7 cellular contexts compared by ENCODE assay signal in genomic region chr11:45354976-45355705, GRCh38.
DNase-seq lines count a peak whose midpoint lies in the region; ATAC-seq and TF ChIP-seq lines count a peak whose summit lies in the region.

No MANE protein-coding gene starts in this region.

- ATAC-seq in GM19023 (IDR thresholded peaks at IDR 0.05; ENCODE audit: unreplicated experiment) (peak; percentile 96), HG03196 (IDR thresholded peaks at IDR 0.05; ENCODE audit: unreplicated experiment) (peak; percentile 87)
- peak; percentile 98 for ATAC-seq in stimulated activated naive B cell treated with anti-CD40 and anti-IgM and Interleukin-4, amounts not matched to agents 10 μg/mL and 1 μg/mL and 100 μg/mL, for 72 hours (replicated peaks)

- peak overlapping the region; percentile 79 to 87 (median 85) for H3K4me3 Mint-ChIP-seq in nephron
- H3K4me3 Mint-ChIP-seq in stimulated activated naive B cell treated with anti-CD40 and anti-IgM and Interleukin-4, amounts not matched to agents 10 μg/mL and 1 μg/mL and 100 μg/mL, for 72 hours = peak overlapping the region; percentile 76 to 79

- TF ChIP-seq CTCF in fibroblast of pulmonary artery (IDR thresholded peaks at IDR 0.05; ENCODE audit: low read length, missing control alignments) = no peak
- TF ChIP-seq CTCF in nephron (IDR thresholded peaks at IDR 0.05; ENCODE audit: unreplicated experiment in 3 of 3) = no peak

- H3K36me3 Mint-ChIP-seq in nephron (ENCODE audit: low read depth) = no peaks in the 10 kb centered on the region
- peaks cover 3 to 4% of the 10 kb centered on the region in 2 donors for H3K36me3 Mint-ChIP-seq in stimulated activated naive B cell treated with anti-CD40 and anti-IgM and Interleukin-4, amounts not matched to agents 10 μg/mL and 1 μg/mL and 100 μg/mL, for 72 hours

- peaks cover 22% of the 10 kb centered on the region for H3K4me1 Mint-ChIP-seq in nephron
- H3K4me1 Mint-ChIP-seq in stimulated activated naive B cell treated with anti-CD40 and anti-IgM and Interleukin-4, amounts not matched to agents 10 μg/mL and 1 μg/mL and 100 μg/mL, for 72 hours = peaks cover 4 to 13% of the 10 kb centered on the region in 2 donors

- no peaks in the 10 kb centered on the region for H3K9me3 Mint-ChIP-seq in nephron
- peaks cover 3 to 4% of the 10 kb centered on the region in 2 donors for H3K9me3 Mint-ChIP-seq in stimulated activated naive B cell treated with anti-CD40 and anti-IgM and Interleukin-4, amounts not matched to agents 10 μg/mL and 1 μg/mL and 100 μg/mL, for 72 hours

- H3K27me3 Mint-ChIP-seq in nephron (ENCODE audit: low read depth) = peaks cover 10% of the 10 kb centered on the region
- H3K27me3 Mint-ChIP-seq in stimulated activated naive B cell treated with anti-CD40 and anti-IgM and Interleukin-4, amounts not matched to agents 10 μg/mL and 1 μg/mL and 100 μg/mL, for 72 hours = peaks cover 14 to 27% of the 10 kb centered on the region in 2 donors

- H3K27ac Mint-ChIP-seq in nephron = peak overlapping the region; percentile 89 to 91 (median 90)
- peak overlapping the region; percentile 87 for H3K27ac Mint-ChIP-seq in stimulated activated naive B cell treated with anti-CD40 and anti-IgM and Interleukin-4, amounts not matched to agents 10 μg/mL and 1 μg/mL and 100 μg/mL, for 72 hours

- H3K4me3 ChIP-seq in fibroblast of pulmonary artery (replicated peaks; ENCODE audit: low read depth, low read length) = peak overlapping the region; percentile 50

- peak; percentile 89 for DNase-seq in NCI-H774 (lab: John Stamatoyannopoulos, UW)
- DNase-seq in activated T-helper 1 cell treated with anti-CD3 and anti-CD28 coated beads, Interleukin-2, amount 50 U/mL, for 16 hours (ENCODE audit: low read depth in 1 of 2, low spot score in 1 of 2) = peak; percentile 78 to 83
- DNase-seq in fibroblast of pulmonary artery (ENCODE audit: low read depth) = peak; percentile 61
- DNase-seq in stimulated activated naive B cell treated with anti-CD40 and anti-IgM and Interleukin-4, amounts not matched to agents 10 μg/mL and 1 μg/mL and 100 μg/mL, for 72 hours = peak; percentile 82

Comparison
In these comparisons a context has a peak if more than half of its experiments do, and no peak if none do; other contexts are left out.
1. Peak in every context shown above with its lines: DNase-seq, ATAC-seq and H3K4me3 ChIP-seq.